7 cellular contexts compared by ENCODE assay signal in genomic region chr2:42130858-42131257, GRCh38. TPM values are rescaled to one million over a fixed set of nuclear protein-coding genes. Genes with fewer than 3 reads are reported as not detected.
A peak's percentile ranks its signal among the peaks of the same experiment; 100 is the strongest.
DNase-seq lines count a peak whose midpoint lies in the region; ATAC-seq and TF ChIP-seq lines count a peak whose summit lies in the region.
"Not testable (repeated sequence)": the region's sequence is repeated elsewhere in the genome, so short reads cannot be mapped to it uniquely, and the experiment has no call there.

No MANE protein-coding gene starts in this region.

- not testable (repeated sequence) for H2AFZ ChIP-seq in mesenchymal stem cell (ENCODE audit: low read depth, low read length)

- DNase-seq in CD8-positive, alpha-beta T cell; T-helper 17 cell; activated T-cell treated with anti-CD3 and anti-CD28 coated beads, Interleukin-2, amount 50 U/mL, for 4 hours; chondrocyte (ENCODE audit: low spot score); mesenchymal stem cell; natural killer cell treated with Interleukin-12 subunit alpha and Interleukin-12 subunit beta and Interleukin-15 and Interleukin-18, amount 100 ng/mL, for 72 hours (ENCODE audit: low spot score): not testable (repeated sequence)

- H4K8ac ChIP-seq in mesenchymal stem cell (ENCODE audit: low read length) = not testable (repeated sequence)

- not testable (repeated sequence) for H3K18ac ChIP-seq in mesenchymal stem cell (ENCODE audit: low read depth in 1 of 2, low read length in 2 of 2)

- H2BK12ac ChIP-seq in mesenchymal stem cell (ENCODE audit: low read length in 2 of 2) = not testable (repeated sequence)

- H3K9me3 ChIP-seq in CD8-positive, alpha-beta T cell (ENCODE audit: low read length); T-helper 17 cell (ENCODE audit: control insufficient read depth, low read length, poor library complexity, severe bottlenecking); mesenchymal stem cell (ENCODE audit: control insufficient read depth, low read length): not testable (repeated sequence)

- H3K27me3 ChIP-seq in CD8-positive, alpha-beta T cell (ENCODE audit: insufficient read depth, low read length); mesenchymal stem cell (ENCODE audit: control insufficient read depth in 1 of 2, insufficient read depth in 1 of 2, low read length in 2 of 2): not testable (repeated sequence)

- H4K91ac ChIP-seq in mesenchymal stem cell (ENCODE audit: low read length) = not testable (repeated sequence)

- H3K9ac ChIP-seq in mesenchymal stem cell (ENCODE audit: low read length) = not testable (repeated sequence)

- WGBS in mesenchymal stem cell = 97% methylated on average over 10 of the region's 10 CpGs

- not testable (repeated sequence) for H2BK15ac ChIP-seq in mesenchymal stem cell (ENCODE audit: low read depth, poor library complexity, severe bottlenecking)

- H3K79me1 ChIP-seq in mesenchymal stem cell (replicated peaks; ENCODE audit: low read length, poor library complexity, severe bottlenecking) = not testable (repeated sequence)

- H3K27ac Mint-ChIP-seq in CD8-positive, alpha-beta T cell = peak overlapping the region; percentile 98
- H3K27ac Mint-ChIP-seq in T-helper 17 cell (peak overlapping the region; percentile 100), chondrocyte (ENCODE audit: unreplicated experiment) (peak overlapping the region; percentile 78)
- peak overlapping the region; percentile 91 to 97 for H3K27ac Mint-ChIP-seq in natural killer cell treated with Interleukin-12 subunit alpha and Interleukin-12 subunit beta and Interleukin-15 and Interleukin-18, amount 100 ng/mL, for 72 hours
- peak overlapping the region; percentile 69 for H3K27ac Mint-ChIP-seq in stimulated activated memory B cell treated with anti-CD40 and anti-IgM and Interleukin-4, amounts not matched to agents 10 μg/mL and 1 μg/mL and 100 μg/mL, for 72 hours

- not testable (repeated sequence) for ATAC-seq in CD8-positive, alpha-beta T cell; T-helper 17 cell; activated T-cell treated with anti-CD3 and anti-CD28 coated beads, Interleukin-2, amount 50 U/mL, for 4 hours; natural killer cell treated with Interleukin-12 subunit alpha and Interleukin-12 subunit beta and Interleukin-15 and Interleukin-18, amount 100 ng/mL, for 72 hours; stimulated activated memory B cell treated with anti-CD40 and anti-IgM and Interleukin-4, amounts not matched to agents 10 μg/mL and 1 μg/mL and 100 μg/mL, for 72 hours

- H2BK5ac ChIP-seq in mesenchymal stem cell (ENCODE audit: low read depth, low read length, poor library complexity, severe bottlenecking) = not testable (repeated sequence)

- H2BK120ac ChIP-seq in mesenchymal stem cell (ENCODE audit: low read depth, low read length) = not testable (repeated sequence)

- H3K14ac ChIP-seq in mesenchymal stem cell (ENCODE audit: low read length in 2 of 2) = not testable (repeated sequence)

- POLR2A ChIA-PET in CD8-positive, alpha-beta T cell (lab: Charles Lee) = interaction anchor here (1.0 to 3.7 kb wide), 2 partner anchors 9 to 25 kb away, joined by 5 to 42 read pairs; no protein-coding TSS in a partner anchor

- not testable (repeated sequence) for H3K27me3 Mint-ChIP-seq in CD8-positive, alpha-beta T cell (ENCODE audit: low read depth); T-helper 17 cell; activated T-cell treated with anti-CD3 and anti-CD28 coated beads, Interleukin-2, amount 50 U/mL, for 4 hours (ENCODE audit: low read depth); chondrocyte (ENCODE audit: low read depth); natural killer cell treated with Interleukin-12 subunit alpha and Interleukin-12 subunit beta and Interleukin-15 and Interleukin-18, amount 100 ng/mL, for 72 hours; stimulated activated memory B cell treated with anti-CD40 and anti-IgM and Interleukin-4, amounts not matched to agents 10 μg/mL and 1 μg/mL and 100 μg/mL, for 72 hours

- H3K27ac ChIP-seq in CD8-positive, alpha-beta T cell (ENCODE audit: low read depth, low read length); mesenchymal stem cell (ENCODE audit: low read length, poor library complexity, severe bottlenecking): not testable (repeated sequence)

- CTCF ChIA-PET in CD8-positive, alpha-beta T cell (lab: Charles Lee) = not testable (repeated sequence)

- H3K9me3 Mint-ChIP-seq in CD8-positive, alpha-beta T cell; activated T-cell treated with anti-CD3 and anti-CD28 coated beads, Interleukin-2, amount 50 U/mL, for 4 hours; chondrocyte (ENCODE audit: low read depth); natural killer cell treated with Interleukin-12 subunit alpha and Interleukin-12 subunit beta and Interleukin-15 and Interleukin-18, amount 100 ng/mL, for 72 hours; stimulated activated memory B cell treated with anti-CD40 and anti-IgM and Interleukin-4, amounts not matched to agents 10 μg/mL and 1 μg/mL and 100 μg/mL, for 72 hours: not testable (repeated sequence)

- intact Hi-C loops in CD8-positive, alpha-beta T cell (cut with DNase I, micrococcal nuclease) = not testable (repeated sequence)

- peak overlapping the region; percentile 36 for H2AK5ac ChIP-seq in mesenchymal stem cell (ENCODE audit: low read length, severe bottlenecking)

- not testable (repeated sequence) for H3K4ac ChIP-seq in mesenchymal stem cell (ENCODE audit: low read depth in 1 of 2, low read length in 2 of 2)

- H3K4me2 ChIP-seq in mesenchymal stem cell (ENCODE audit: low read length, poor library complexity, severe bottlenecking) = not testable (repeated sequence)

- H3K4me3 Mint-ChIP-seq in CD8-positive, alpha-beta T cell; T-helper 17 cell; chondrocyte (ENCODE audit: unreplicated experiment); natural killer cell treated with Interleukin-12 subunit alpha and Interleukin-12 subunit beta and Interleukin-15 and Interleukin-18, amount 100 ng/mL, for 72 hours; stimulated activated memory B cell treated with anti-CD40 and anti-IgM and Interleukin-4, amounts not matched to agents 10 μg/mL and 1 μg/mL and 100 μg/mL, for 72 hours: not testable (repeated sequence)
- H3K4me3 Mint-ChIP-seq in activated T-cell treated with anti-CD3 and anti-CD28 coated beads, Interleukin-2, amount 50 U/mL, for 4 hours = peak overlapping the region; percentile 8

- not testable (repeated sequence) for TF ChIP-seq CTCF in CD8-positive, alpha-beta T cell (IDR thresholded peaks at IDR 0.05); chondrocyte (IDR thresholded peaks at IDR 0.05)

- not testable (repeated sequence) for H3K4me3 ChIP-seq in CD8-positive, alpha-beta T cell (ENCODE audit: low read depth, low read length); mesenchymal stem cell (ENCODE audit: insufficient read depth in 1 of 2, low read depth in 1 of 2, low read length in 2 of 2)

- H3K4me1 ChIP-seq in CD8-positive, alpha-beta T cell (ENCODE audit: insufficient read depth, low read length) = peaks cover 92% of the 10 kb centered on the region
- peaks cover 24% of the 10 kb centered on the region for H3K4me1 ChIP-seq in mesenchymal stem cell (ENCODE audit: control insufficient read depth, insufficient read depth, low read depth, low read length)

- peaks cover 90% of the 10 kb centered on the region for H3K4me1 Mint-ChIP-seq in CD8-positive, alpha-beta T cell (ENCODE audit: low read depth)
- peaks cover 77% of the 10 kb centered on the region for H3K4me1 Mint-ChIP-seq in T-helper 17 cell
- H3K4me1 Mint-ChIP-seq in activated T-cell treated with anti-CD3 and anti-CD28 coated beads, Interleukin-2, amount 50 U/mL, for 4 hours (ENCODE audit: low read depth) = peaks cover 99% of the 10 kb centered on the region
- H3K4me1 Mint-ChIP-seq in chondrocyte (ENCODE audit: low read depth) = peaks cover 66% of the 10 kb centered on the region
- peaks cover 66 to 89% of the 10 kb centered on the region in 2 donors for H3K4me1 Mint-ChIP-seq in natural killer cell treated with Interleukin-12 subunit alpha and Interleukin-12 subunit beta and Interleukin-15 and Interleukin-18, amount 100 ng/mL, for 72 hours (ENCODE audit: low read depth in 2 of 2)
- peaks cover 80% of the 10 kb centered on the region for H3K4me1 Mint-ChIP-seq in stimulated activated memory B cell treated with anti-CD40 and anti-IgM and Interleukin-4, amounts not matched to agents 10 μg/mL and 1 μg/mL and 100 μg/mL, for 72 hours

- not testable (repeated sequence) for H3K23ac ChIP-seq in mesenchymal stem cell (ENCODE audit: low read length in 2 of 2)

- not testable (repeated sequence) for H3K36me3 Mint-ChIP-seq in CD8-positive, alpha-beta T cell; T-helper 17 cell (ENCODE audit: low read depth); activated T-cell treated with anti-CD3 and anti-CD28 coated beads, Interleukin-2, amount 50 U/mL, for 4 hours (ENCODE audit: insufficient read depth); chondrocyte (ENCODE audit: low read depth); natural killer cell treated with Interleukin-12 subunit alpha and Interleukin-12 subunit beta and Interleukin-15 and Interleukin-18, amount 100 ng/mL, for 72 hours; stimulated activated memory B cell treated with anti-CD40 and anti-IgM and Interleukin-4, amounts not matched to agents 10 μg/mL and 1 μg/mL and 100 μg/mL, for 72 hours

- not testable (repeated sequence) for H3K36me3 ChIP-seq in CD8-positive, alpha-beta T cell (ENCODE audit: insufficient read depth, low read length); mesenchymal stem cell (ENCODE audit: control insufficient read depth in 1 of 2, insufficient read depth in 2 of 2, low read depth in 1 of 2, low read length in 2 of 2)

RNA-seq across cellular contexts. Expression of gene EML4, which starts 38.3 kb away (rescaled TPM):
- 100 to 1,000 TPM; 224 to 240 TPM for total RNA-seq in CD8-positive, alpha-beta T cell
- total RNA-seq in T-helper 17 cell = 100 to 1,000 TPM; 292 to 348 TPM
- total RNA-seq in activated T-cell treated with anti-CD3 and anti-CD28 coated beads, Interleukin-2, amount 50 U/mL, for 4 hours = 10 to 100 TPM; 57.1 to 60.0 (median 58.2) TPM
- total RNA-seq in chondrocyte = 49.5 to 50.0 TPM (median 49.9 TPM) in 3 replicates
- 24.9 TPM for polyA plus RNA-seq in mesenchymal stem cell (2013, experiment 1 of 2)
- polyA plus RNA-seq in mesenchymal stem cell (2013, experiment 2 of 2) = 24.4 TPM
- 100 to 1,000 TPM in 1 of 2 donors, 10 to 100 TPM in 1; 73.4 to 140 TPM for total RNA-seq in natural killer cell treated with Interleukin-12 subunit alpha and Interleukin-12 subunit beta and Interleukin-15 and Interleukin-18, amount 100 ng/mL, for 72 hours
